In the genomic region with DNA sequence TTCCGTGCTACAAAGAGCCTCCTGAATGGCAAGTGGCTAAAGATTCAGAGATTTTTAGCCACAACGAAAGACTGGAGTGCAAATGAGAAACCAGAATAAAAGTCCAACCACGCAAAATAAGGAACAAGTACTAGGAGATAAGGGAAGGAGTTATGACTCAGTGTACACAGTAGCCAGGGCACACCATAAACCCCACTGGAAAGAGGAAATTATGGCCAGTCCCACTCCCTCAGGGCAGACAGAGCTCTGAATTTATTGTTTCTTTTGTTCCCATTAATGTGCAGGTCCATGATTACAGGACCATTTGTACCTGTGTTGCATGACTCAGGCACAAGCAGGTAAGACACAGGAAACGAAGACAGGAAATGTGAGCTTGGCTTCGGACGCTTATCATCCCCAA, we compare ENCODE assay signal across 23 cellular contexts.
DNase-seq lines count a peak whose midpoint lies in the region; ATAC-seq, FAIRE-seq and TF ChIP-seq lines count a peak whose summit lies in the region.
"Had no signal": no experiment of that assay in that cellular context is flagged by ENCODE, and none has a peak within 500 bp of the region (broad histone marks: within the 10 kb centered on the region; RNA-seq: fewer than 3 reads in every experiment).

No MANE protein-coding gene starts in this region.

- no peak overlapping the region for H3K4me3 Mint-ChIP-seq in activated CD8-positive, alpha-beta T cell treated with anti-CD3 and anti-CD28 coated beads for 36 hours
- H3K4me3 Mint-ChIP-seq: CD8-positive, alpha-beta T cell; neural crest cell; T-helper 1 cell treated with Interleukin-12 subunit alpha and Interleukin-12 subunit beta and Interleukin-4 antibody, amounts not matched to agents 30 μg/mL and 1 μg/mL, for 36 hours had no signal

- no peaks in the 10 kb centered on the region for H3K4me1 ChIP-seq in left ventricle myocardium inferior
- H3K4me1 ChIP-seq in PC-3 (ENCODE audit: insufficient read depth, low read length), result peaks cover 15% of the 10 kb centered on the region
- H3K4me1 ChIP-seq in H1 (replicated peaks in 1 of 4; ENCODE audit: control insufficient read depth in 3 of 4, insufficient read depth in 4 of 4, low read length in 3 of 4), result no peaks in the 10 kb centered on the region
- peaks cover 0 to 26% (median 4%) of the 10 kb centered on the region in 4 donors for H3K4me1 ChIP-seq in transverse colon
- H3K4me1 ChIP-seq in stomach, result peaks cover 0 to 18% (median 4%) of the 10 kb centered on the region in 4 donors

- H3K9ac ChIP-seq in PC-3 (ENCODE audit: low read length) (peak overlapping the region; percentile 18; the same call in 1 of the 2 replicates), H1 (replicated peaks in 1 of 4; ENCODE audit: extremely low read depth in 1 of 4, low read depth in 3 of 4, low read length in 3 of 4) (no peak overlapping the region)
- H3K9ac ChIP-seq: GM23248 had no signal

- H2AK5ac ChIP-seq in H1 (ENCODE audit: low read depth, low read length), result no peak overlapping the region

- no peak overlapping the region for H3K4ac ChIP-seq in H1 (replicated peaks; ENCODE audit: insufficient read length, low read depth, low read length)

- H3K27ac Mint-ChIP-seq in activated CD8-positive, alpha-beta T cell treated with anti-CD3 and anti-CD28 coated beads for 36 hours, result no peak overlapping the region
- H3K27ac Mint-ChIP-seq: CD8-positive, alpha-beta T cell; T-helper 1 cell treated with Interleukin-12 subunit alpha and Interleukin-12 subunit beta and Interleukin-4 antibody, amounts not matched to agents 30 μg/mL and 1 μg/mL, for 36 hours had no signal

- H3K79me2 ChIP-seq in PC-3 (ENCODE audit: low read length), result no peaks in the 10 kb centered on the region
- no peaks in the 10 kb centered on the region for H3K79me2 ChIP-seq in H1 (ENCODE audit: control insufficient read depth in 1 of 2, insufficient read depth in 2 of 2, low read length in 2 of 2)

- no peak for TF ChIP-seq RAD21 in H1 (IDR thresholded peaks at IDR 0.05 in 1 of 2, conservative IDR thresholded peaks at IDR 0.05 in 1 of 2; ENCODE audit: low read depth in 2 of 2, low read length in 2 of 2)

- H2BK120ac ChIP-seq in H1 (replicated peaks; ENCODE audit: low read depth, low read length), result no peak overlapping the region

- H3K18ac ChIP-seq in H1 (ENCODE audit: extremely low read depth, low read length), result no peak overlapping the region

- WGBS in H1 (ENCODE audit: extremely low coverage in 1 of 2, insufficient coverage in 1 of 2, insufficient read length in 1 of 2, insufficient replicate concordance in 2 of 2, low coverage in 1 of 2, low lambda C conversion rate in 2 of 2, missing lambda C conversion rate in 1 of 2), 2 experiments, result 93% methylated on average over 6 of the region's 6 CpGs; no CpG with 5 or more reads in 1 of the 2 experiments
- WGBS in transverse colon (ENCODE audit: low coverage in 1 of 2), 2 donors, result 50 to 56% methylated on average over 6 of the region's 6 CpGs
- 42 to 69% (median 59%) methylated on average over 6 of the region's 6 CpGs for WGBS in stomach, 5 donors

- FAIRE-seq in H1 (lab: Jason Lieb, UNC), result no peak
- FAIRE-seq: frontal cortex had no signal

- in situ Hi-C loops in transverse colon (cut with MboI; ENCODE audit: low pct_ligation_motif_present in 1 of 4, low pct_unique_long_range_greater_than_20kb in 1 of 4, low sequenced_read_pairs in 3 of 4), result no loop called here

- H4K8ac ChIP-seq in H1 (ENCODE audit: extremely low read depth, insufficient read depth, low read length), result no peak overlapping the region

- TF ChIP-seq CTCF in left ventricle myocardium inferior (IDR thresholded peaks at IDR 0.05; ENCODE audit: borderline replicate concordance) (no peak), PC-3 (conservative IDR thresholded peaks at IDR 0.05; ENCODE audit: low read depth, low read length) (no peak), H1 (IDR thresholded peaks at IDR 0.05; ENCODE audit: control extremely low read depth in 1 of 3, insufficient read depth in 1 of 3, low read depth in 1 of 3, low read length in 3 of 3) (no peak), transverse colon (IDR thresholded peaks at IDR 0.05) (no peak), stomach (IDR thresholded peaks at IDR 0.05) (no peak)
- no peak for TF ChIP-seq CTCF in activated CD8-positive, alpha-beta T cell treated with anti-CD3 and anti-CD28 coated beads for 36 hours (IDR thresholded peaks at IDR 0.05)

- no peaks in the 10 kb centered on the region for H3K36me3 ChIP-seq in left ventricle myocardium inferior
- H3K36me3 ChIP-seq in PC-3 (ENCODE audit: low read depth, low read length), result no peaks in the 10 kb centered on the region
- H3K36me3 ChIP-seq in H1 (ENCODE audit: control insufficient read depth in 2 of 4, insufficient read depth in 4 of 4, low read length in 3 of 4), result no peaks in the 10 kb centered on the region
- no peaks in the 10 kb centered on the region for H3K36me3 ChIP-seq in transverse colon
- no peaks in the 10 kb centered on the region for H3K36me3 ChIP-seq in stomach

- H3K9me2 ChIP-seq in PC-3 (replicated peaks; ENCODE audit: low read length), result no peaks in the 10 kb centered on the region

- H4K91ac ChIP-seq in H1 (replicated peaks; ENCODE audit: insufficient read length, low read length), result no peak overlapping the region

- H3K27me3 ChIP-seq in left ventricle myocardium inferior (ENCODE audit: low read depth) (no peaks in the 10 kb centered on the region), PC-3 (ENCODE audit: low read length) (no peaks in the 10 kb centered on the region), H1 (replicated peaks in 1 of 4; ENCODE audit: control insufficient read depth in 3 of 4, extremely low read depth in 1 of 4, insufficient read depth in 3 of 4, low read length in 3 of 4) (no peaks in the 10 kb centered on the region), transverse colon (no peaks in the 10 kb centered on the region), stomach (no peaks in the 10 kb centered on the region)

- no peaks in the 10 kb centered on the region for H3F3A ChIP-seq in PC-3 (ENCODE audit: low read length, unreplicated experiment)

- no peak overlapping the region for H2BK12ac ChIP-seq in H1 (ENCODE audit: low read depth, low read length)

- H3K4me1 Mint-ChIP-seq in activated CD8-positive, alpha-beta T cell treated with anti-CD3 and anti-CD28 coated beads for 36 hours (ENCODE audit: low read depth), result no peaks in the 10 kb centered on the region
- H3K4me1 Mint-ChIP-seq: neural crest cell had no signal

- H3K9me3 Mint-ChIP-seq in activated CD8-positive, alpha-beta T cell treated with anti-CD3 and anti-CD28 coated beads for 36 hours, result peaks cover 7% of the 10 kb centered on the region
- H3K9me3 Mint-ChIP-seq: CD8-positive, alpha-beta T cell had no signal

- no peak overlapping the region for H3K56ac ChIP-seq in H1 (replicated peaks; ENCODE audit: insufficient read length, low read depth, low read length)

- H3K79me1 ChIP-seq in H1 (ENCODE audit: low read depth, low read length), result no peaks in the 10 kb centered on the region

- H3K27ac ChIP-seq in left ventricle myocardium inferior (replicated peaks) (no peak overlapping the region), PC-3 (ENCODE audit: low read length) (peak overlapping the region; percentile 78), H1 (ENCODE audit: low read depth, low read length) (no peak overlapping the region), transverse colon (peak overlapping the region in 3 of 4 donors; percentile 45 to 70 (median 61)), stomach (no peak overlapping the region)
- H3K27ac ChIP-seq: GM23248 had no signal

- H3K27me3 Mint-ChIP-seq in activated CD8-positive, alpha-beta T cell treated with anti-CD3 and anti-CD28 coated beads for 36 hours, result peaks cover 11% of the 10 kb centered on the region

- H4K20me1 ChIP-seq in PC-3 (ENCODE audit: low read length) (no peaks in the 10 kb centered on the region), H1 (replicated peaks in 1 of 2; ENCODE audit: control insufficient read depth in 1 of 2, insufficient read depth in 2 of 2, low read length in 2 of 2) (no peaks in the 10 kb centered on the region)

- TF ChIP-seq EP300 in H1 (IDR thresholded peaks at IDR 0.05; ENCODE audit: borderline replicate concordance in 1 of 2, low read depth in 2 of 2, low read length in 2 of 2) (no peak), transverse colon (IDR thresholded peaks at IDR 0.05; ENCODE audit: low read depth) (no peak), stomach (IDR thresholded peaks at IDR 0.05) (no peak)

- no peak overlapping the region for H4K5ac ChIP-seq in H1 (ENCODE audit: insufficient read length, low read depth, low read length)

- peaks cover 9% of the 10 kb centered on the region for H3K9me3 ChIP-seq in left ventricle myocardium inferior (replicated peaks)
- no peaks in the 10 kb centered on the region for H3K9me3 ChIP-seq in PC-3 (ENCODE audit: low read length)
- H3K9me3 ChIP-seq in H1 (ENCODE audit: insufficient read depth in 2 of 2, low read depth in 1 of 2, low read length in 1 of 2), result no peaks in the 10 kb centered on the region
- no peaks in the 10 kb centered on the region for H3K9me3 ChIP-seq in transverse colon
- H3K9me3 ChIP-seq in stomach, result peaks cover 0 to 5% (median 0%) of the 10 kb centered on the region in 4 donors

- H3K4me2 ChIP-seq in PC-3 (ENCODE audit: low read length), result peak overlapping the region; percentile 53
- no peak overlapping the region for H3K4me2 ChIP-seq in H1 (ENCODE audit: insufficient read depth in 1 of 2, low read depth in 2 of 2, low read length in 2 of 2)

- H3K4me3 ChIP-seq in left ventricle myocardium inferior (no peak overlapping the region), PC-3 (ENCODE audit: low read length) (no peak overlapping the region), H1 (ENCODE audit: extremely low read depth in 1 of 4, insufficient read depth in 2 of 4, low read depth in 3 of 4, low read length in 4 of 4) (no peak overlapping the region), transverse colon (no peak overlapping the region), stomach (no peak overlapping the region)
- H3K4me3 ChIP-seq: GM23248 had no signal

- H3K23me2 ChIP-seq in H1 (ENCODE audit: low read depth, low read length), result no peaks in the 10 kb centered on the region

- POLR2A ChIA-PET in PC-3 (lab: Charles Lee; ENCODE audit: unreplicated experiment), result no interaction called here
- POLR2A ChIA-PET in H1 (lab: Charles Lee; ENCODE audit: partially characterized antibody), result no interaction called here
- POLR2A ChIA-PET in activated CD8-positive, alpha-beta T cell treated with anti-CD3 and anti-CD28 coated beads for 36 hours (lab: Charles Lee), result no interaction called here

- ATAC-seq in left ventricle myocardium superior (peak; percentile 20), PC-3 (peak; percentile 99)
- ATAC-seq in activated CD8-positive, alpha-beta T cell treated with anti-CD3 and anti-CD28 coated beads for 36 hours, result no peak
- ATAC-seq: CD8-positive, alpha-beta T cell had no signal

- DNase-seq in left ventricle myocardium superior, result no peak
- DNase-seq in left ventricle myocardium inferior, result no peak
- DNase-seq in PC-3, result peak; percentile 85
- no peak for DNase-seq in H1 (ENCODE audit: low read depth in 1 of 2, low spot score in 2 of 2)
- DNase-seq in transverse colon, result peak; percentile 26
- no peak for DNase-seq in stomach
- no peak for DNase-seq in activated CD8-positive, alpha-beta T cell treated with anti-CD3 and anti-CD28 coated beads for 36 hours
- no peak for DNase-seq in NAMALWA (ENCODE audit: low spot score)
- DNase-seq: ACHN; activated CD8-positive, alpha-beta memory T cell treated with anti-CD3 and anti-CD28 coated beads, Interleukin-2, amount 50 U/mL, for 4 hours; anterior cingulate cortex; CD8-positive, alpha-beta T cell; GM23248; mesenchymal stem cell; NCI-H1930; NCI-H510A treated with DMSO at 0.1 percent for 48 hours; right cardiac atrium; RPMI8226; stimulated activated CD4-positive, alpha-beta T cell treated with anti-CD3 and anti-CD28 coated beads, Interleukin-1b, Interleukin-23, amount 100 ng/mL, for 48 hours; substantia nigra had no signal

- CTCF ChIA-PET in PC-3 (lab: Charles Lee), result no interaction called here
- CTCF ChIA-PET in H1 (lab: Charles Lee; ENCODE audit: partially characterized antibody), result interaction anchor here (0.6 kb wide), 1 partner anchor 139 kb away, joined by 3 read pairs; no protein-coding TSS in a partner anchor
- CTCF ChIA-PET in activated CD8-positive, alpha-beta T cell treated with anti-CD3 and anti-CD28 coated beads for 36 hours (lab: Charles Lee), result interaction anchor here (1.0 kb wide), 1 partner anchor 37 kb away, joined by 3 read pairs; no protein-coding TSS in a partner anchor

- no peak for TF ChIP-seq POLR2A in H1 (IDR thresholded peaks at IDR 0.05; ENCODE audit: control extremely low read depth in 1 of 2, low read depth in 2 of 2, low read length in 2 of 2)
- no peak for TF ChIP-seq POLR2A in transverse colon (IDR thresholded peaks at IDR 0.05)
- TF ChIP-seq POLR2A in stomach (IDR thresholded peaks at IDR 0.05), result no peak

- H2AFZ ChIP-seq in PC-3 (ENCODE audit: low read length) (0 out of 2 replicates have a peak overlapping the region, but pooled peaks have one; percentile 34), H1 (ENCODE audit: low read length) (0 out of 2 replicates have a peak overlapping the region, but pooled peaks have one; percentile 28)
- H2AFZ ChIP-seq: GM23248 had no signal

- intact Hi-C loops in left ventricle myocardium superior (cut with micrococcal nuclease) (no loop called here), left ventricle myocardium inferior (cut with micrococcal nuclease) (no loop called here), PC-3 (cut with micrococcal nuclease) (no loop called here), transverse colon (cut with DNase I; ENCODE audit: low total_unique reads) (no loop called here), stomach (cut with DNase I; ENCODE audit: low total_unique reads) (no loop called here)
- intact Hi-C loops in activated CD8-positive, alpha-beta T cell treated with anti-CD3 and anti-CD28 coated beads for 36 hours (cut with micrococcal nuclease), result no loop called here

- H2BK20ac ChIP-seq in H1 (ENCODE audit: low read length), result no peak overlapping the region

- H2BK15ac ChIP-seq in H1 (ENCODE audit: low read length), result no peak overlapping the region

- no TSS peak for BruUV-seq in PC-3 (replicated peaks; lab: Mats Ljungman, UMichigan)

- no peak overlapping the region for H3K14ac ChIP-seq in H1 (ENCODE audit: insufficient read length)

- H3K36me3 Mint-ChIP-seq in activated CD8-positive, alpha-beta T cell treated with anti-CD3 and anti-CD28 coated beads for 36 hours (ENCODE audit: low read depth), result no peaks in the 10 kb centered on the region
- H3K36me3 Mint-ChIP-seq: CD8-positive, alpha-beta T cell had no signal

- H3K23ac ChIP-seq in H1 (ENCODE audit: insufficient read length), result no peak overlapping the region

- no peak overlapping the region for H2BK5ac ChIP-seq in H1 (ENCODE audit: low read depth, low read length)

Comparison
In these comparisons a context has a peak if more than half of its experiments do, and no peak if none do; other contexts are left out.
1. DNase-seq: peak in PC-3 (single experiment) and transverse colon (single experiment); none in left ventricle myocardium superior (single experiment), left ventricle myocardium inferior (single experiment), H1 (0 of 2), stomach (single experiment), activated CD8-positive, alpha-beta T cell treated with anti-CD3 and anti-CD28 coated beads for 36 hours (single experiment) and NAMALWA (single experiment).
2. H3K27ac ChIP-seq: peak in PC-3 (single experiment) and transverse colon (3 of 4); none in left ventricle myocardium inferior (single experiment), H1 (single experiment) and stomach (0 of 5).